ENCODE assay signal across 8 cellular contexts in the genomic region with DNA sequence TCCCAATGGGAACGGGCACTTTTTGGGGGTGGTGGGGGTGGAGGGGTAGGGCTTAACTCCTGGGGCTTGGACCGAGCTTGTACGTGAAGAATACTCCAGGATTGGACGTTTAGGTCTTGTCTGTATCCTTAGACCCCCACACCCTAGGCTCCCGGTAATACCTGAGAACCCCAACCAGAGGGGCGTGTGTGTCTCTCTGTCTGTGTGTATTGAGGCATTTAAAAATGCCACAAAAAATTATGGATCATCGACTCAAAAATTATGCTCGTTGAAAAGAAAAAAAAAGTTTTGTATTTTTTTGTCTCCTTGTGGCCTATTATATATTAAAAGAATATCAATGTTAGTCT. TPM values are rescaled to one million over a fixed set of nuclear protein-coding genes. Genes with fewer than 3 reads are reported as not detected.
DNase-seq lines count a peak whose midpoint lies in the region; ATAC-seq and TF ChIP-seq lines count a peak whose summit lies in the region.

No MANE protein-coding gene starts in this region.

- no peak for TF ChIP-seq CTCF in osteocyte (IDR thresholded peaks at IDR 0.05)

- H3K4me3 ChIP-seq in Karpas-422 (ENCODE audit: low read length): peak overlapping the region; percentile 66

- H3K4me2 ChIP-seq in Karpas-422 (ENCODE audit: low read depth, low read length, poor library complexity, severe bottlenecking): peak overlapping the region; percentile 75

- H3K9me2 ChIP-seq in Karpas-422 (replicated peaks; ENCODE audit: insufficient read depth, low read length): no peaks in the 10 kb centered on the region

- no peaks in the 10 kb centered on the region for H3K9me3 Mint-ChIP-seq in effector memory CD8-positive, alpha-beta T cell
- H3K9me3 Mint-ChIP-seq in osteocyte (ENCODE audit: unreplicated experiment): no peaks in the 10 kb centered on the region

- H3K9ac ChIP-seq in ES-I3 (ENCODE audit: low read depth, low read length) (peak overlapping the region; percentile 84), Karpas-422 (ENCODE audit: low read length) (peak overlapping the region; percentile 61)

- peaks cover 5 to 9% of the 10 kb centered on the region in 2 donors for H3K4me1 Mint-ChIP-seq in effector memory CD8-positive, alpha-beta T cell (ENCODE audit: low read depth in 2 of 2)
- peaks cover 61% of the 10 kb centered on the region for H3K4me1 Mint-ChIP-seq in osteocyte (ENCODE audit: unreplicated experiment)

- H3K27me3 Mint-ChIP-seq in effector memory CD8-positive, alpha-beta T cell: peaks cover 18 to 20% of the 10 kb centered on the region in 2 donors
- H3K27me3 Mint-ChIP-seq in osteocyte (ENCODE audit: unreplicated experiment): no peaks in the 10 kb centered on the region

- H3K36me3 ChIP-seq in ES-I3 (ENCODE audit: insufficient read depth, low read length) (no peaks in the 10 kb centered on the region), Karpas-422 (ENCODE audit: insufficient read depth, low read length) (no peaks in the 10 kb centered on the region)

- H3K27ac Mint-ChIP-seq in effector memory CD8-positive, alpha-beta T cell: peak overlapping the region in 1 of 2 donors; percentile 92
- peak overlapping the region; percentile 88 for H3K27ac Mint-ChIP-seq in osteocyte (ENCODE audit: unreplicated experiment)

- H3K79me2 ChIP-seq in Karpas-422 (ENCODE audit: low read length): no peaks in the 10 kb centered on the region

- peak overlapping the region; percentile 93 to 94 for H3K4me3 Mint-ChIP-seq in effector memory CD8-positive, alpha-beta T cell
- H3K4me3 Mint-ChIP-seq in osteocyte (ENCODE audit: unreplicated experiment): peak overlapping the region; percentile 88

- H4K20me1 ChIP-seq in Karpas-422 (ENCODE audit: insufficient read depth, low read depth, low read length): no peaks in the 10 kb centered on the region

- peaks cover 13% of the 10 kb centered on the region for H3K36me3 Mint-ChIP-seq in effector memory CD8-positive, alpha-beta T cell (ENCODE audit: insufficient read depth)
- H3K36me3 Mint-ChIP-seq in osteocyte (ENCODE audit: unreplicated experiment): peaks cover 5% of the 10 kb centered on the region

- H3K9me3 ChIP-seq in ES-I3 (ENCODE audit: control insufficient read depth, insufficient read depth, low read length) (no peaks in the 10 kb centered on the region), Karpas-422 (ENCODE audit: low read length) (no peaks in the 10 kb centered on the region)

- no peak for DNase-seq in Karpas-422
- no peak for DNase-seq in effector memory CD8-positive, alpha-beta T cell
- no peak for DNase-seq in osteocyte (ENCODE audit: extremely low spot score, unreplicated experiment)
- DNase-seq in COR-L47 (lab: John Stamatoyannopoulos, UW): no peak
- no peak for DNase-seq in glomerular visceral epithelial cell (ENCODE audit: extremely low spot score)
- no peak for DNase-seq in NCI-H128 (lab: John Stamatoyannopoulos, UW; ENCODE audit: unreplicated experiment)

- no peak for ATAC-seq in effector memory CD8-positive, alpha-beta T cell (replicated peaks)
- no peak for ATAC-seq in GM18861 (IDR thresholded peaks at IDR 0.05; ENCODE audit: unreplicated experiment)

- H3K27ac ChIP-seq in Karpas-422 (ENCODE audit: low read length): no peak overlapping the region

- no peaks in the 10 kb centered on the region for H3K27me3 ChIP-seq in Karpas-422 (ENCODE audit: low read length)

- H3K4me1 ChIP-seq in ES-I3 (ENCODE audit: insufficient read depth, low read length) (peaks cover 23% of the 10 kb centered on the region), Karpas-422 (ENCODE audit: low read length) (peaks cover 17% of the 10 kb centered on the region)

- H2AFZ ChIP-seq in Karpas-422 (ENCODE audit: low read length): peak overlapping the region; percentile 73

RNA-seq across cellular contexts. Expression of a gene that starts 0.5 kb away (rescaled TPM):
- 1.2 and 3.6 TPM in 2 replicates for total RNA-seq in Karpas-422 (2014; rRNA removed; shearing (Covaris generic); ENCODE audit: low replicate concordance)
- 81.5 and 84.1 TPM in 2 replicates for total RNA-seq in osteocyte

Comparison
In these comparisons a context has a peak if more than half of its experiments do, and no peak if none do; other contexts are left out.
1. RNA of a gene that starts 0.5 kb away (total RNA-seq): 81.5 to 84.1 TPM in osteocyte; 1.2 to 3.6 TPM in Karpas-422; every median in the first group is over 10 times any median in the second.